Comparison of ENCODE assay signal across 22 cellular contexts in the genomic region with DNA sequence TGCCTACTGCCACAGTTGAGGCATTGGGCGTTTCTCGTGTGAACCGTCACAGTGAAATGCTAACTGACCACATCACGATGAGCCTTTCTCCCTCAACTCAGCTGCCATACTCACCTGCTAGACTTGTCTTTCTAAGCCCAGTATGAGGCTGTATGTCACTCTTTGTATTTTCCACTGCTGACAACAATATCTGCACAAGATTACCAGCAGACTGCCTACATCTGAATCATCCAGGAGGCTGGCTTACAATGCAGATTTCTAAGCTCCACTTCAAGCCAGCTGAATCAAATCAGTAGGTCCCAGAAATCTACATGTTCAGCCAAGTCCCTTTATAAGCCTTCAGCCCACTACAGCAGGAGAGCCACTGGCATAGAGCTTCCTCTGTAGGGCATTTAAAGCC.
DNase-seq lines count a peak whose midpoint lies in the region; FAIRE-seq and TF ChIP-seq lines count a peak whose summit lies in the region.
"Had no signal": no experiment of that assay in that cellular context is flagged by ENCODE, and none has a peak within 500 bp of the region (broad histone marks: within the 10 kb centered on the region; RNA-seq: fewer than 3 reads in every experiment).

No MANE protein-coding gene starts in this region.

- POLR2A ChIA-PET in MCF 10A (lab: Yijun Ruan, JAX) = interaction anchor here (0.6 to 1.8 kb wide), 7 partner anchors 14 to 553 kb away, joined by 3 to 7 read pairs (median 4); a partner anchor contains a TSS

- H3K4me3 Mint-ChIP-seq in MCF 10A (ENCODE audit: unreplicated experiment) (no peak overlapping the region), CD14-positive monocyte (no peak overlapping the region)
- H3K4me3 Mint-ChIP-seq in activated naive CD8-positive, alpha-beta T cell treated with anti-CD3 and anti-CD28 coated beads for 36 hours = no peak overlapping the region
- H3K4me3 Mint-ChIP-seq: activated CD4-positive, alpha-beta memory T cell treated with anti-CD3 and anti-CD28 coated beads, Interleukin-2, amount 10 ng/mL, durations not matched to agents 7 days and 5 days; activated naive CD4-positive, alpha-beta T cell treated with anti-CD3 and anti-CD28 coated beads, Interleukin-2, amount 10 ng/mL, durations not matched to agents 7 days and 5 days; CD8-positive, alpha-beta memory T cell; GM23338 had no signal

- no TSS peak for BruUV-seq in mammary epithelial cell (replicated peaks; lab: Mats Ljungman, UMichigan)
- BruUV-seq in MCF 10A (replicated peaks; lab: Mats Ljungman, UMichigan) = no TSS peak

- DNase-seq in mammary epithelial cell = peak; percentile 56
- no peak for DNase-seq in MCF 10A (ENCODE audit: unreplicated experiment)
- DNase-seq in bronchial epithelial cell (ENCODE audit: low read depth) = peak; percentile 62
- DNase-seq in fibroblast of peridontal ligament (ENCODE audit: extremely low read depth) = peak; percentile 72
- no peak for DNase-seq in smooth muscle cell (lab: John Stamatoyannopoulos, UW; ENCODE audit: unreplicated experiment)
- no peak for DNase-seq in CD14-positive monocyte (ENCODE audit: low spot score)
- DNase-seq in NCI-H2029 (lab: John Stamatoyannopoulos, UW) = no peak
- no peak for DNase-seq in activated naive CD8-positive, alpha-beta T cell treated with anti-CD3 and anti-CD28 coated beads for 36 hours
- DNase-seq: DMS 273 treated with DMSO at 0.1 percent for 48 hours, foreskin melanocyte, NCI-H1694 treated with DMSO at 0.1 percent for 48 hours, NCI-H510A treated with DMSO at 0.1 percent for 48 hours had no signal

- peak; percentile 81 for FAIRE-seq in bronchial epithelial cell (lab: Jason Lieb, UNC)
- FAIRE-seq: HepG2, RCC 7860, urothelium cell line had no signal

- H3K79me2 ChIP-seq in mammary epithelial cell (ENCODE audit: insufficient read depth, low read length) (no peaks in the 10 kb centered on the region), smooth muscle cell (ENCODE audit: low read depth) (no peaks in the 10 kb centered on the region)

- H3K36me3 Mint-ChIP-seq in MCF 10A (ENCODE audit: insufficient read depth, unreplicated experiment) (no peaks in the 10 kb centered on the region), CD14-positive monocyte (no peaks in the 10 kb centered on the region)
- H3K36me3 Mint-ChIP-seq in activated naive CD8-positive, alpha-beta T cell treated with anti-CD3 and anti-CD28 coated beads for 36 hours = no peaks in the 10 kb centered on the region
- H3K36me3 Mint-ChIP-seq: activated naive CD4-positive, alpha-beta T cell treated with anti-CD3 and anti-CD28 coated beads, Interleukin-2, amount 10 ng/mL, durations not matched to agents 7 days and 5 days; CD8-positive, alpha-beta memory T cell had no signal

- no peak overlapping the region for H3K4me2 ChIP-seq in mammary epithelial cell (ENCODE audit: insufficient read depth, low read depth, low read length)
- H3K4me2 ChIP-seq in smooth muscle cell = peak overlapping the region; percentile 24
- H3K4me2 ChIP-seq: GM23338 had no signal

- no peaks in the 10 kb centered on the region for H4K20me1 ChIP-seq in mammary epithelial cell (ENCODE audit: insufficient read depth, low read length)
- no peaks in the 10 kb centered on the region for H4K20me1 ChIP-seq in smooth muscle cell (ENCODE audit: low read depth)

- TF ChIP-seq CTCF in mammary epithelial cell (conservative IDR thresholded peaks at IDR 0.05 in 1 of 2, IDR thresholded peaks at IDR 0.05 in 1 of 2; ENCODE audit: extremely low read depth in 1 of 2, insufficient read depth in 1 of 2, low read depth in 1 of 2, low read length in 2 of 2) (no peak), MCF 10A (IDR thresholded peaks at IDR 0.05; ENCODE audit: unreplicated experiment) (no peak), bronchial epithelial cell (IDR thresholded peaks at IDR 0.05; ENCODE audit: insufficient read depth, low read length, severe bottlenecking) (no peak), smooth muscle cell (IDR thresholded peaks at IDR 0.05; ENCODE audit: borderline replicate concordance, insufficient read depth, poor library complexity, severe bottlenecking) (no peak), CD14-positive monocyte (IDR thresholded peaks at IDR 0.05) (no peak)

- no peak overlapping the region for H3K9ac ChIP-seq in mammary epithelial cell (ENCODE audit: insufficient read depth, low read length)
- no peak overlapping the region for H3K9ac ChIP-seq in smooth muscle cell (ENCODE audit: low read depth)

- H2AFZ ChIP-seq in mammary epithelial cell (ENCODE audit: low read depth, low read length) (peak overlapping the region; percentile 57), smooth muscle cell (ENCODE audit: low read depth) (peak overlapping the region; percentile 39)
- H2AFZ ChIP-seq: GM23338 had no signal

- H3K27me3 Mint-ChIP-seq in MCF 10A (ENCODE audit: insufficient read depth, unreplicated experiment) (no peaks in the 10 kb centered on the region), CD14-positive monocyte (ENCODE audit: low read depth in 3 of 3) (peaks cover 0 to 2% (median 1%) of the 10 kb centered on the region in 3 donors)
- H3K27me3 Mint-ChIP-seq in activated naive CD8-positive, alpha-beta T cell treated with anti-CD3 and anti-CD28 coated beads for 36 hours = no peaks in the 10 kb centered on the region
- H3K27me3 Mint-ChIP-seq: activated CD4-positive, alpha-beta memory T cell treated with anti-CD3 and anti-CD28 coated beads, Interleukin-2, amount 10 ng/mL, durations not matched to agents 7 days and 5 days; activated naive CD4-positive, alpha-beta T cell treated with anti-CD3 and anti-CD28 coated beads, Interleukin-2, amount 10 ng/mL, durations not matched to agents 7 days and 5 days; progenitor cell of endocrine pancreas had no signal

- dilution Hi-C loops in mammary epithelial cell (cut with HindIII; ENCODE audit: low sequenced_read_pairs) = loop anchor here (5.0 kb wide), 2 partner anchors 35 to 50 kb away; no protein-coding TSS in a partner anchor

- H3K9me3 Mint-ChIP-seq in MCF 10A (ENCODE audit: unreplicated experiment) = no peaks in the 10 kb centered on the region
- no peaks in the 10 kb centered on the region for H3K9me3 Mint-ChIP-seq in CD14-positive monocyte
- no peaks in the 10 kb centered on the region for H3K9me3 Mint-ChIP-seq in activated naive CD8-positive, alpha-beta T cell treated with anti-CD3 and anti-CD28 coated beads for 36 hours
- H3K9me3 Mint-ChIP-seq: activated CD4-positive, alpha-beta memory T cell treated with anti-CD3 and anti-CD28 coated beads, Interleukin-2, amount 10 ng/mL, durations not matched to agents 7 days and 5 days; activated naive CD4-positive, alpha-beta T cell treated with anti-CD3 and anti-CD28 coated beads, Interleukin-2, amount 10 ng/mL, durations not matched to agents 7 days and 5 days; CD8-positive, alpha-beta memory T cell; GM23338 had no signal

- H3K4me3 ChIP-seq in mammary epithelial cell (replicated peaks in 1 of 3; ENCODE audit: insufficient read depth in 1 of 3, low read depth in 2 of 3, low read length in 3 of 3) = no peak overlapping the region
- H3K4me3 ChIP-seq in bronchial epithelial cell (ENCODE audit: low read depth, low read length) = no peak overlapping the region
- H3K4me3 ChIP-seq in smooth muscle cell = no peak overlapping the region
- H3K4me3 ChIP-seq: coronary artery, GM23338, SJCRH30 had no signal

- H3K9me3 ChIP-seq in mammary epithelial cell (replicated peaks; ENCODE audit: insufficient read depth, low read length) (no peaks in the 10 kb centered on the region), smooth muscle cell (replicated peaks; ENCODE audit: low read depth) (no peaks in the 10 kb centered on the region)
- H3K9me3 ChIP-seq: SJCRH30 had no signal

- 84% methylated on average over 4 of the region's 4 CpGs for WGBS in mammary epithelial cell (ENCODE audit: low coverage, missing lambda C conversion rate)
- WGBS in smooth muscle cell (ENCODE audit: low lambda C conversion rate) = 65% methylated on average over 4 of the region's 4 CpGs

- H3K27ac ChIP-seq in mammary epithelial cell (ENCODE audit: insufficient read depth, low read depth, low read length) = no peak overlapping the region
- H3K27ac ChIP-seq in smooth muscle cell (ENCODE audit: low read depth) = no peak overlapping the region
- H3K27ac ChIP-seq: coronary artery, SJCRH30 had no signal

- in situ Hi-C loops in mammary epithelial cell (cut with MboI; ENCODE audit: low sequenced_read_pairs in 2 of 2) = no loop called here

- intact Hi-C loops in mammary epithelial cell (cut with micrococcal nuclease) (no loop called here), MCF 10A (cut with micrococcal nuclease) (loop anchor here (1.0 kb wide), 2 partner anchors 70 to 358 kb away; no protein-coding TSS in a partner anchor), CD14-positive monocyte (cut with micrococcal nuclease) (no loop called here)

- H3F3A ChIP-seq in smooth muscle cell (ENCODE audit: low read depth) = no peaks in the 10 kb centered on the region

- H3K4me1 ChIP-seq in mammary epithelial cell (ENCODE audit: insufficient read depth, low read length) = peaks cover 16% of the 10 kb centered on the region
- H3K4me1 ChIP-seq in smooth muscle cell (ENCODE audit: low read depth) = peaks cover 7% of the 10 kb centered on the region
- H3K4me1 ChIP-seq: SJCRH30 had no signal

- H3K4me1 Mint-ChIP-seq in MCF 10A (ENCODE audit: insufficient read depth, unreplicated experiment) = no peaks in the 10 kb centered on the region
- no peaks in the 10 kb centered on the region for H3K4me1 Mint-ChIP-seq in CD14-positive monocyte
- peaks cover 2% of the 10 kb centered on the region for H3K4me1 Mint-ChIP-seq in activated naive CD8-positive, alpha-beta T cell treated with anti-CD3 and anti-CD28 coated beads for 36 hours
- H3K4me1 Mint-ChIP-seq: activated CD4-positive, alpha-beta memory T cell treated with anti-CD3 and anti-CD28 coated beads, Interleukin-2, amount 10 ng/mL, durations not matched to agents 7 days and 5 days; activated naive CD4-positive, alpha-beta T cell treated with anti-CD3 and anti-CD28 coated beads, Interleukin-2, amount 10 ng/mL, durations not matched to agents 7 days and 5 days; CD8-positive, alpha-beta memory T cell had no signal

- H3K27ac Mint-ChIP-seq in MCF 10A (ENCODE audit: low read depth, unreplicated experiment) = no peak overlapping the region
- H3K27ac Mint-ChIP-seq in CD14-positive monocyte = no peak overlapping the region
- no peak overlapping the region for H3K27ac Mint-ChIP-seq in activated naive CD8-positive, alpha-beta T cell treated with anti-CD3 and anti-CD28 coated beads for 36 hours
- H3K27ac Mint-ChIP-seq: activated CD4-positive, alpha-beta memory T cell treated with anti-CD3 and anti-CD28 coated beads, Interleukin-2, amount 10 ng/mL, durations not matched to agents 7 days and 5 days; activated naive CD4-positive, alpha-beta T cell treated with anti-CD3 and anti-CD28 coated beads, Interleukin-2, amount 10 ng/mL, durations not matched to agents 7 days and 5 days; CD8-positive, alpha-beta memory T cell; GM23338; progenitor cell of endocrine pancreas had no signal

- H3K36me3 ChIP-seq in mammary epithelial cell (ENCODE audit: insufficient read depth, low read length) (no peaks in the 10 kb centered on the region), bronchial epithelial cell (ENCODE audit: control insufficient read depth, insufficient read depth, low read length) (no peaks in the 10 kb centered on the region), smooth muscle cell (ENCODE audit: low read depth) (no peaks in the 10 kb centered on the region)
- H3K36me3 ChIP-seq: SJCRH30 had no signal

- H3K27me3 ChIP-seq in mammary epithelial cell (ENCODE audit: insufficient read depth, low read length) (no peaks in the 10 kb centered on the region), bronchial epithelial cell (ENCODE audit: control insufficient read depth, insufficient read depth, low read length) (peaks cover 4% of the 10 kb centered on the region), smooth muscle cell (ENCODE audit: low read depth) (no peaks in the 10 kb centered on the region)
- H3K27me3 ChIP-seq: SJCRH30 had no signal

- CTCF ChIA-PET in mammary epithelial cell (lab: Charles Lee; ENCODE audit: low non-redundant PET) (no interaction called here), MCF 10A (lab: Yijun Ruan, JAX) (interaction anchor here (0.5 to 4.3 kb wide), 27 partner anchors 9 to 648 kb away, joined by 3 to 39 read pairs (median 3); no protein-coding TSS in a partner anchor)

Comparison
In these comparisons a context has a peak if more than half of its experiments do, and no peak if none do; other contexts are left out.
1. DNase-seq: peak in mammary epithelial cell (single experiment), bronchial epithelial cell (single experiment) and fibroblast of peridontal ligament (single experiment); none in MCF 10A (single experiment), smooth muscle cell (single experiment), CD14-positive monocyte (single experiment), NCI-H2029 (single experiment) and activated naive CD8-positive, alpha-beta T cell treated with anti-CD3 and anti-CD28 coated beads for 36 hours (single experiment).